Comparison of ENCODE assay signal across 8 cellular contexts in the genomic region with DNA sequence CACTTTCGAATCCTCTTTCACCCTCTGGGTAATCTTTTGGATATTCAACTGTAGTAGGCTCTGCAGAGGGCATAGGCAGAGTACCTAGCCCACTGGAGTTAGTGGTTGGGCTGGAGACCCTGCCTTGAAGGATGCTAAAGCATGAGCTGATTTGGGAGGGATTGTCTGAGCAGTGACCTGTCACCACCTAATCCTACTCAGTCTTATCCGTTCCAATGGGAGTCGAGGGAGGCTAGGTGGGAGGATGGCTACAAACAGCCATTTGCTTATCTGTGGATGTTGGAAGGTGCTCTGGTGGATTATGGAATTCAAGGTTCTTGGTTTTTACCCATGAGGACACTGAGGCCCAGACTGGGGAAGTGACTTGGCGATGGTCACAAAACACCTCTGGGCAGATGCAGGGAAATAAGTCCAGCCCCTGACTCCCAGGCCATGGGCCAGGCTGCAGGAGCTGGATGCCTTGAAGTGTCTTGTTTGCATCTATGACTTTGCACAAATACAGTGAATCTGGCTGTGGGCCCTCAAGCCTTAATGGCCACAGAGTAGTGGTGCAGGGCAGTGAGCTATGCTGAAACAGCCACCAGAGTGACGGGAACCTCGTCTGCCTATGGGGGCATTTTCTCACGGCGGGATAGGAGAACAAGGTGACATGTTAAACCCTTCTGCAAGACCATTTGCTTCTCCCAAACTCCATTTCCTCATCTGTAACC. TPM values are rescaled to one million over a fixed set of nuclear protein-coding genes. Genes with fewer than 3 reads are reported as not detected.
A peak's percentile ranks its signal among the peaks of the same experiment; 100 is the strongest.
DNase-seq lines count a peak whose midpoint lies in the region; ATAC-seq and TF ChIP-seq lines count a peak whose summit lies in the region.

No MANE protein-coding gene starts in this region.

- H3K4me3 ChIP-seq in GM06990 (replicated peaks; ENCODE audit: low read depth, low read length), result peak overlapping the region; percentile 79
- H3K4me3 ChIP-seq in SJCRH30, result peak overlapping the region; percentile 69
- H3K4me3 ChIP-seq in rectal smooth muscle tissue (ENCODE audit: low read length), result peak overlapping the region; percentile 69

- DNase-seq in GM06990 (ENCODE audit: extremely low read depth, insufficient read length) (no peak), SJCRH30 (no peak), epithelial cell of prostate (ENCODE audit: low read depth, low spot score) (no peak), NCI-H128 (lab: John Stamatoyannopoulos, UW; ENCODE audit: unreplicated experiment) (no peak), RKO (ENCODE audit: low spot score) (no peak), LoVo (ENCODE audit: low spot score) (no peak)

- H3K9ac ChIP-seq in rectal smooth muscle tissue (ENCODE audit: low read length), result peak overlapping the region; percentile 8

- H3K9me3 ChIP-seq in SJCRH30 (replicated peaks), result no peaks in the 10 kb centered on the region

- H3K36me3 ChIP-seq in GM06990 (ENCODE audit: control insufficient read depth, insufficient read depth, low read length), result peaks cover 6% of the 10 kb centered on the region
- H3K36me3 ChIP-seq in SJCRH30, result peaks cover 18% of the 10 kb centered on the region
- peaks cover 11% of the 10 kb centered on the region for H3K36me3 ChIP-seq in rectal smooth muscle tissue (ENCODE audit: control insufficient read depth, insufficient read depth, low read length)

- H3K27ac ChIP-seq in SJCRH30, result peak overlapping the region; percentile 47; the same call in 1 of the 2 replicates
- peak overlapping the region; percentile 75 for H3K27ac ChIP-seq in epithelial cell of prostate
- peak overlapping the region; percentile 83 for H3K27ac ChIP-seq in rectal smooth muscle tissue (ENCODE audit: low read depth, low read length)

- ATAC-seq in HG02678 (IDR thresholded peaks at IDR 0.05; ENCODE audit: unreplicated experiment), result no peak

- TF ChIP-seq CTCF in GM06990 (IDR thresholded peaks at IDR 0.05; ENCODE audit: insufficient read depth, low read length, poor library complexity, severe bottlenecking), result no peak

- H3K4me1 ChIP-seq in SJCRH30 (peaks cover 12% of the 10 kb centered on the region), rectal smooth muscle tissue (ENCODE audit: control insufficient read depth, insufficient read depth, low read length) (peaks cover 19% of the 10 kb centered on the region)

- H3K27me3 ChIP-seq in GM06990 (replicated peaks; ENCODE audit: control insufficient read depth, insufficient read depth, low read length), result no peaks in the 10 kb centered on the region
- H3K27me3 ChIP-seq in SJCRH30, result no peaks in the 10 kb centered on the region
- H3K27me3 ChIP-seq in rectal smooth muscle tissue (ENCODE audit: control insufficient read depth, insufficient read depth, low read length), result no peaks in the 10 kb centered on the region

RNA-seq across cellular contexts. Expression of a gene that starts 3.7 kb away (rescaled TPM):
- total RNA-seq in SJCRH30 (2014; rRNA removed; shearing (Covaris generic)), result 43.6 and 53.5 TPM in 2 replicates

RNA-seq across cellular contexts. Expression of a gene that starts 23.0 kb away (rescaled TPM):
- 38.4 and 40.8 TPM in 2 replicates for total RNA-seq in SJCRH30 (2014; rRNA removed; shearing (Covaris generic))

RNA-seq across cellular contexts. Expression of a gene that starts 48.8 kb away (rescaled TPM):
- total RNA-seq in SJCRH30 (2014; rRNA removed; shearing (Covaris generic)), result 1.8 and 2.2 TPM in 2 replicates
